Comparison of ENCODE assay signal across 9 cellular contexts in the genomic region with DNA sequence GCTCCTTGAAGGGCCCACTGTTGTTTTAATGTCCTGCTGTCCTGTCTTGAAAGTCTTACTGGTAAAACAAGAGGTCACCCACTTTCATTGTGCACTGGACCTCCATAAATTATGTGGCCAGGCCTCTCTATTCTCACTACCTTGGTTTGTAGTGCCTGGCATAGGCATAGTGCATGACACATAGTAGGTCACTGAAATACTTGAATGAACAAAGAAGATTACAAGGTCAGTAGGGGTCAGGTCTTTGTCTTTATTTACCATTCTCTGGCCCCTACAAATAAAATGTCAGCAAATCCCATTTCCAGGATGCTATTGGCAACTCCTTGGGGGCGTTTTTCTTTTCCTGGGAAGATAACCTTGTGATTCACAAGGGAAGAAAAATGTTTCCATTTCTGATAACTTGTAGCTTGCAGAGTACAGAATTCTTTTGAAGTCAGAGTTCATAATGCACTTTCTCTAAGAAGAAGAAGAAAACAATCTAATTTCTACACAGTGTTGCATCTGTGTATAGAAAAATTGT. TPM values are rescaled to one million over a fixed set of nuclear protein-coding genes. Genes with fewer than 3 reads are reported as not detected.
DNase-seq lines count a peak whose midpoint lies in the region; ATAC-seq, FAIRE-seq and TF ChIP-seq lines count a peak whose summit lies in the region.
"Had no signal": no experiment of that assay in that cellular context is flagged by ENCODE, and none has a peak within 500 bp of the region (broad histone marks: within the 10 kb centered on the region; RNA-seq: fewer than 3 reads in every experiment).

No MANE protein-coding gene starts in this region.

- peak overlapping the region; percentile 90 for H3K4me3 Mint-ChIP-seq in memory B cell

- peak overlapping the region; percentile 57 to 91 for H3K4me3 ChIP-seq in right atrium auricular region
- peak overlapping the region; percentile 71 for H3K4me3 ChIP-seq in K562
- peak overlapping the region; percentile 86 to 88 for H3K4me3 ChIP-seq in vagina

- H3K4me1 ChIP-seq in right atrium auricular region (peaks cover 0 to 30% of the 10 kb centered on the region in 2 donors), K562 (replicated peaks in 1 of 2; ENCODE audit: control insufficient read depth in 2 of 2, insufficient read depth in 2 of 2, low read length in 2 of 2) (peaks cover 4 to 11% of the 10 kb centered on the region in 2 experiments; a peak in 4 of 5 replicates), vagina (peaks cover 31% of the 10 kb centered on the region)

- H3K9me3 ChIP-seq in right atrium auricular region, result no peaks in the 10 kb centered on the region
- H3K9me3 ChIP-seq in K562 (replicated peaks; ENCODE audit: control insufficient read depth, insufficient read depth, low read depth, low read length), result no peaks in the 10 kb centered on the region
- H3K9me3 ChIP-seq in vagina, result no peaks in the 10 kb centered on the region

- peak overlapping the region; percentile 78 to 95 for H3K27ac ChIP-seq in right atrium auricular region
- H3K27ac ChIP-seq in K562 (ENCODE audit: extremely low read depth, low read depth, low read length), result no peak overlapping the region
- H3K27ac ChIP-seq in vagina, result peak overlapping the region; percentile 90

- peaks cover 22% of the 10 kb centered on the region for H3K79me2 ChIP-seq in K562 (ENCODE audit: control insufficient read depth, insufficient read depth, low read length)

- 31% methylated on average over 1 of the region's 1 CpG for WGBS in K562 (ENCODE audit: insufficient coverage, low coverage, missing lambda C conversion rate)

- in situ Hi-C loops in K562 (cut with MboI), result no loop called here

- no peak for TF ChIP-seq CTCF in right atrium auricular region (IDR thresholded peaks at IDR 0.05)
- TF ChIP-seq CTCF in K562 (IDR thresholded peaks at IDR 0.05 in 2 of 3, conservative IDR thresholded peaks at IDR 0.05 in 1 of 3; ENCODE audit: insufficient read depth in 2 of 3, low read depth in 1 of 3, low read length in 3 of 3), result no peak
- no peak for TF ChIP-seq CTCF in vagina (IDR thresholded peaks at IDR 0.05)

- H3K36me3 ChIP-seq in right atrium auricular region, result peaks cover 8% of the 10 kb centered on the region
- H3K36me3 ChIP-seq in K562 (ENCODE audit: control insufficient read depth, insufficient read depth, low read length), result peaks cover 37% of the 10 kb centered on the region
- H3K36me3 ChIP-seq in vagina, result peaks cover 0 to 24% of the 10 kb centered on the region in 2 donors

- peak overlapping the region; percentile 94 for H3K27ac Mint-ChIP-seq in memory B cell

- intact Hi-C loops in left ventricle myocardium superior (cut with micrococcal nuclease), result no loop called here
- intact Hi-C loops in K562 (cut with micrococcal nuclease), result no loop called here
- intact Hi-C loops in vagina (cut with DNase I), result loop anchor here (10.0 kb wide), 1 partner anchor 47 kb away; no protein-coding TSS in a partner anchor

- peaks cover 27% of the 10 kb centered on the region for H3K4me1 Mint-ChIP-seq in memory B cell

- TF ChIP-seq POLR2A in K562 (conservative IDR thresholded peaks at IDR 0.05) (no peak), vagina (IDR thresholded peaks at IDR 0.05) (no peak)

- no peak for TF ChIP-seq RAD21 in K562 (CRISPR knock-in tag; conservative IDR thresholded peaks at IDR 0.05 in 1 of 2, IDR thresholded peaks at IDR 0.05 in 1 of 2)

- H3K9ac ChIP-seq in K562 (ENCODE audit: insufficient read depth in 1 of 2, low read depth in 2 of 2, low read length in 2 of 2), result peak overlapping the region; percentile 67 to 98; a peak in 3 of 4 replicates

- no peak overlapping the region for H2AFZ ChIP-seq in K562 (ENCODE audit: low read depth, low read length)

- TF ChIP-seq EP300 in K562 (IDR thresholded peaks at IDR 0.05; ENCODE audit: low read length), result no peak

- DNase-seq in right atrium auricular region (ENCODE audit: low spot score) (no peak), left ventricle myocardium superior (no peak), K562 (ENCODE audit: extremely low read depth in 1 of 4, low spot score in 3 of 4) (no peak), memory B cell (ENCODE audit: low spot score in 2 of 2) (no peak), vagina (ENCODE audit: extremely low spot score in 2 of 2) (no peak), OCI-M2 (lab: John Stamatoyannopoulos, UW; ENCODE audit: unreplicated experiment) (no peak), midbrain (lab: John Stamatoyannopoulos, UW) (no peak)

- no peaks in the 10 kb centered on the region for H4K20me1 ChIP-seq in K562 (replicated peaks; ENCODE audit: control insufficient read depth, insufficient read depth, low read length)

- no peaks in the 10 kb centered on the region for H3K27me3 ChIP-seq in right atrium auricular region
- H3K27me3 ChIP-seq in K562 (ENCODE audit: control insufficient read depth in 2 of 2, insufficient read depth in 2 of 2, low read length in 2 of 2), result no peaks in the 10 kb centered on the region
- no peaks in the 10 kb centered on the region for H3K27me3 ChIP-seq in vagina

- TSS peak; percentile 57 for BruUV-seq in K562 (replicated peaks; lab: Mats Ljungman, UMichigan)

- POLR2A ChIA-PET in K562 (lab: Yijun Ruan, JAX), result interaction anchor here (1.4 kb wide), 1 partner anchor 8 kb away, joined by 3 read pairs; no protein-coding TSS in a partner anchor

- peaks cover 15% of the 10 kb centered on the region for H3K36me3 Mint-ChIP-seq in memory B cell

- no peaks in the 10 kb centered on the region for H3K9me1 ChIP-seq in K562 (ENCODE audit: control insufficient read depth, insufficient read depth, low read length)

- CTCF ChIA-PET in K562 (lab: Yijun Ruan, JAX; ENCODE audit: low intra/inter-chr PET ratio), result no interaction called here

- FAIRE-seq in K562 (lab: Jason Lieb, UNC), result peak; percentile 11
- FAIRE-seq: G401.6 had no signal

- ATAC-seq in left ventricle myocardium superior, result no peak
- ATAC-seq in K562, result no peak
- no peak for ATAC-seq in memory B cell (ENCODE audit: low read depth)
- no peak for ATAC-seq in GM21423 (IDR thresholded peaks at IDR 0.05; ENCODE audit: unreplicated experiment)

- H3K9me3 Mint-ChIP-seq in memory B cell, result no peaks in the 10 kb centered on the region

- H3K27me3 Mint-ChIP-seq in memory B cell, result no peaks in the 10 kb centered on the region

- H3K4me2 ChIP-seq in K562 (ENCODE audit: insufficient read depth, low read length), result peak overlapping the region; percentile 94

TF ChIP-seq in K562, 482 proteins besides CTCF, POLR2A, EP300 and RAD21:
- TF ChIP-seq SREBF2 (CRISPR knock-in tag; IDR thresholded peaks at IDR 0.05) (no peak), ZKSCAN1 (IDR thresholded peaks at IDR 0.05; ENCODE audit: low read depth, low read length) (peak; percentile 80)

RNA-seq across cellular contexts. Expression of a gene that starts 1.4 kb away (rescaled TPM):
- total RNA-seq in right atrium auricular region, result 10 to 100 TPM; 10.7 to 11.7 TPM
- 12.8 TPM for total RNA-seq in left ventricle myocardium superior
- 21.8 and 47.3 TPM in 2 replicates for total RNA-seq in K562 (2011; cell fraction: chromatin; rRNA removed; ENCODE audit: low replicate concordance)
- 11.5 and 13.4 TPM in 2 replicates for total RNA-seq in K562 (2011; cell fraction: nucleolus; rRNA removed)
- 18.6 and 19.6 TPM in 2 replicates for total RNA-seq in K562 (2011; cell fraction: nucleoplasm; rRNA removed)
- 35.5 and 39.3 TPM in 2 replicates for total RNA-seq in K562 (2014; rRNA removed)
- 59.8 and 68.3 TPM in 2 replicates for total RNA-seq in K562 (2014; rRNA removed; fragmentation: Illumina TruSeq; extraction: Trizol)
- total RNA-seq in K562 (2015; rRNA removed; fragmentation: Illumina TruSeq; extraction: Trizol), result 49.8 and 51.4 TPM in 2 replicates
- 57.3 and 58.1 TPM in 2 replicates for total RNA-seq in K562 (2021)
- polyA plus RNA-seq in K562 (2011; rRNA removed), result 57.8 and 77.3 TPM in 2 replicates
- 20.7 and 35.0 TPM in 2 replicates for polyA plus RNA-seq in K562 (2011; cell fraction: cytosol; rRNA removed)
- 45.8 and 87.6 TPM in 2 replicates for polyA plus RNA-seq in K562 (2011; cell fraction: nucleus; rRNA removed)
- polyA plus RNA-seq in K562 (2012), result 29.2 and 31.5 TPM in 2 replicates
- polyA plus RNA-seq in K562 (2014; fragmentation: Illumina TruSeq; extraction: Trizol), result 45.6 and 52.9 TPM in 2 replicates
- 10 to 100 TPM; 15.2 to 27.1 TPM for polyA plus RNA-seq in K562 (2014; fragmentation: Nextera tagmentation; extraction: Ambion mirVana)
- polyA plus RNA-seq in K562 (2014; rRNA removed), result 44.9 and 47.8 TPM in 2 replicates
- polyA minus RNA-seq in K562 (2011; rRNA and poly(A)+ RNA removed), result 53.9 and 55.3 TPM in 2 replicates
- 20.0 and 30.2 TPM in 2 replicates for polyA minus RNA-seq in K562 (2011; cell fraction: cytosol; rRNA and poly(A)+ RNA removed)
- polyA minus RNA-seq in K562 (2011; cell fraction: nucleus; rRNA and poly(A)+ RNA removed), result 18.6 and 32.1 TPM in 2 replicates
- 30.2 TPM for total RNA-seq in vagina
